In the genomic region with DNA sequence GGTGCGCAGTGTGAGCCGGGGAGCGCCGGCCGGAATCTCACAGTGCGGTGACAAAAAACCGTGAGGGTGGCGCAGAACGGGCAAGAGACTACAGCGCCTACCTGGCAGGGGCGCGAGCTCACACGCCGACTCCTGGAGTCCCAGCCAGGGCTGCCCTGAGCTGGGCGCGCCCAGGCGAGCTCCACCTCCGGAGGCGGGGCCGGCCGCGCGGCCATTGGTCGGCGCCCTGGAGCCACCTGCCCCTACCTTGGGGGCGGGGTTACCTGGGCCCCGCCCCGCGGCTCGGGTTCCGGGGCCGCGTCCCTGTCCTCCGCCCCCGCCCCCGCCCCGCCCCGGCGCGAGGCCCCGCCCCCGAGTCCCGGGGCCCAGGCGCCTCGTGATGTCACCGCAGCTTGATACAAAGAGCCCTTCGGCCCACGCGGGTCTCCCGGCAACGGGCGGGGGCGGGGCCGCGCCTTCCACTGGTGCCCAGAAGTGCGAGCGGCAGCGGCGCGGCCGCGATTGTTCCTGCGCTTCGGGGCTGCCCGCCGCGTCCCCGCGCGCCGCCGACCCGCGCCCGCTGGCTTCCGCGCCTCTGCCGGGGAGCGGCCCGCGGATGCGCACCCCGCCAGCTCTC, we compare ENCODE assay signal across 8 cellular contexts.
DNase-seq lines count a peak whose midpoint lies in the region; ATAC-seq and TF ChIP-seq lines count a peak whose summit lies in the region.

No MANE protein-coding gene starts in this region.

- ATAC-seq in HG02623 (IDR thresholded peaks at IDR 0.05; ENCODE audit: unreplicated experiment): peak; percentile 71

- DNase-seq in NCI-H128 (lab: John Stamatoyannopoulos, UW; ENCODE audit: unreplicated experiment) (peak; percentile 77), T follicular helper cell (ENCODE audit: low read depth) (peak; percentile 95), adrenal gland (peak; percentile 85 to 94 (median 89)), hepatic stellate cell (ENCODE audit: low spot score) (peak; percentile 55), renal cortical epithelial cell (ENCODE audit: low read depth) (peak; percentile 55), uterus (peak; percentile 74)

- no peak overlapping the region for H3K27ac ChIP-seq in adrenal gland
- H3K27ac ChIP-seq in uterus: no peak overlapping the region

- TF ChIP-seq CTCF in adrenal gland (IDR thresholded peaks at IDR 0.05) (no peak), uterus (IDR thresholded peaks at IDR 0.05) (no peak)

- no peaks in the 10 kb centered on the region for H3K9me3 ChIP-seq in adrenal gland (replicated peaks in 1 of 3)
- no peaks in the 10 kb centered on the region for H3K9me3 ChIP-seq in uterus

- peaks cover 12 to 13% of the 10 kb centered on the region in 2 donors for H3K4me1 ChIP-seq in adrenal gland (replicated peaks in 1 of 2)
- H3K4me1 ChIP-seq in uterus: no peaks in the 10 kb centered on the region

- intact Hi-C loops in adrenal gland (cut with DNase I) (no loop called here), uterus (cut with DNase I; ENCODE audit: low total_unique reads) (no loop called here)

- H3K27me3 ChIP-seq in adrenal gland (no peaks in the 10 kb centered on the region), uterus (no peaks in the 10 kb centered on the region)

- H3K36me3 ChIP-seq in adrenal gland (replicated peaks in 1 of 2) (no peaks in the 10 kb centered on the region), uterus (no peaks in the 10 kb centered on the region)

- no peak for TF ChIP-seq POLR2A in adrenal gland (IDR thresholded peaks at IDR 0.05)
- TF ChIP-seq POLR2A in uterus (IDR thresholded peaks at IDR 0.05): peak; percentile 41 to 62

- WGBS in adrenal gland, 4 donors: 0 to 1% (median 0%) methylated on average over 10 to 83 of the region's 83 CpGs; no CpG with 5 or more reads in 1 of the 4 donors

- H3K4me3 ChIP-seq in GM08714 (ENCODE audit: low read length): peak overlapping the region; percentile 68
- H3K4me3 ChIP-seq in adrenal gland: peak overlapping the region in 2 of 4 donors; percentile 16 to 71
- peak overlapping the region; percentile 14 to 40 for H3K4me3 ChIP-seq in uterus

Comparison
In these comparisons a context has a peak if more than half of its experiments do, and no peak if none do; other contexts are left out.
1. POLR2A ChIP-seq: peak in uterus (2 of 2); none in adrenal gland (0 of 2).
2. Peak in every context shown above with its lines, with median percentiles within 50 percentile points of each other: DNase-seq.